1 cellular context compared by ENCODE assay signal in genomic region chrX:87900320-87900908, GRCh38.
TF ChIP-seq lines count a peak whose summit lies in the region.

No MANE protein-coding gene starts in this region.

TF ChIP-seq in HEK293, 187 proteins besides CTCF, POLR2A, EP300 and RAD21 (continued from another document):
- TF ChIP-seq PATZ1 (tag by site-specific recombination; IDR thresholded peaks at IDR 0.05) (no peak), ZNF280D (tag by site-specific recombination; IDR thresholded peaks at IDR 0.05) (no peak), ZNF266 (tag by site-specific recombination; IDR thresholded peaks at IDR 0.05; ENCODE audit: low read depth) (no peak), MEIS1 (CRISPR knock-in tag; IDR thresholded peaks at IDR 0.05; ENCODE audit: borderline replicate concordance) (no peak), ZNF335 (tag by site-specific recombination; conservative IDR thresholded peaks at IDR 0.05) (0 out of 2 replicates have a peak, but pooled peaks have one; percentile 17), GLIS2 (tag by site-specific recombination; IDR thresholded peaks at IDR 0.05) (no peak), ZNF354C (tag by site-specific recombination; IDR thresholded peaks at IDR 0.05; ENCODE audit: borderline replicate concordance, low read depth) (no peak), ZBTB11 (tag by site-specific recombination; conservative IDR thresholded peaks at IDR 0.05; ENCODE audit: low read depth) (0 out of 2 replicates have a peak, but pooled peaks have one; percentile 30), ZNF521 (tag by site-specific recombination; IDR thresholded peaks at IDR 0.05) (no peak), FEZF1 (tag by site-specific recombination; IDR thresholded peaks at IDR 0.05) (no peak), ZNF747 (tag by site-specific recombination; IDR thresholded peaks at IDR 0.05) (no peak)
TF ChIP-seq in HEK293: peak in this region for 6.
